ENCODE assay signal across 8 cellular contexts in the genomic region with DNA sequence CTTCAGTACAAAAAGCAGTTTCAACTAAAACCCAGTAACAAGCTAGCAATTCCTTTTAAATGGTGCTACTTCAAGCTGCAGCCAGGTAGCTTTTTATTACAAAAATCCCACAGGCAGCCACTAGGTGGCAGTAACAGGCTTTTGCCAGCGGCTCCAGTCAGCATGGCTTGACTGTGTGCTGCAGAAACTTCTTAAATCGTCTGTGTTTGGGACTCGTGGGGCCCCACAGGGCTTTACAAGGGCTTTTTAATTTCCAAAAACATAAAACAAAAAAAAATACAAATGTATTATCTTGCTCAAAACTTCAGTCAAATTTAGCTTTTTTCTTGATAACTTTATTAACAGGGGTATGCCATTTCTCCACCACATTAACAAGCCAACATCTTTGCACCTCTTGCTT. TPM values are rescaled to one million over a fixed set of nuclear protein-coding genes. Genes with fewer than 3 reads are reported as not detected.
DNase-seq lines count a peak whose midpoint lies in the region; ATAC-seq, FAIRE-seq and TF ChIP-seq lines count a peak whose summit lies in the region.

No MANE protein-coding gene starts in this region.

- no peaks in the 10 kb centered on the region for H3K36me3 Mint-ChIP-seq in activated T-helper 1 cell treated with anti-CD3 and anti-CD28 coated beads, Interleukin-12 subunit alpha, Interleukin-12 subunit beta, Interleukin-2, Interleukin-4 antibody, amounts not matched to agents 30 ng/mL and 10 ng/mL and 1 ng/mL, durations not matched to agents 14 hours and 24 hours and 36 hours (ENCODE audit: low read depth)
- no peaks in the 10 kb centered on the region for H3K36me3 Mint-ChIP-seq in osteocyte (ENCODE audit: unreplicated experiment)

- no peaks in the 10 kb centered on the region for H3K36me3 ChIP-seq in tibial artery

- H3K4me3 Mint-ChIP-seq in activated T-helper 1 cell treated with anti-CD3 and anti-CD28 coated beads, Interleukin-12 subunit alpha, Interleukin-12 subunit beta, Interleukin-2, Interleukin-4 antibody, amounts not matched to agents 30 ng/mL and 10 ng/mL and 1 ng/mL, durations not matched to agents 14 hours and 24 hours and 36 hours = no peak overlapping the region
- peak overlapping the region; percentile 37 for H3K4me3 Mint-ChIP-seq in osteocyte (ENCODE audit: unreplicated experiment)

- H3K27ac ChIP-seq in AG04450 (ENCODE audit: low read depth, low read length) = no peak overlapping the region
- H3K27ac ChIP-seq in tibial artery = no peak overlapping the region

- H3K27me3 Mint-ChIP-seq in activated T-helper 1 cell treated with anti-CD3 and anti-CD28 coated beads, Interleukin-12 subunit alpha, Interleukin-12 subunit beta, Interleukin-2, Interleukin-4 antibody, amounts not matched to agents 30 ng/mL and 10 ng/mL and 1 ng/mL, durations not matched to agents 14 hours and 24 hours and 36 hours (ENCODE audit: insufficient read depth) = peaks cover 44% of the 10 kb centered on the region
- peaks cover 26% of the 10 kb centered on the region for H3K27me3 Mint-ChIP-seq in osteocyte (ENCODE audit: unreplicated experiment)

- intact Hi-C loops in activated T-helper 1 cell treated with anti-CD3 and anti-CD28 coated beads, Interleukin-12 subunit alpha, Interleukin-12 subunit beta, Interleukin-2, Interleukin-4 antibody, amounts not matched to agents 30 ng/mL and 10 ng/mL and 1 ng/mL, durations not matched to agents 14 hours and 24 hours and 36 hours (cut with micrococcal nuclease) = loop anchor here (1.0 kb wide), 4 partner anchors 65 to 505 kb away; no protein-coding TSS in a partner anchor
- intact Hi-C loops in tibial artery (cut with DNase I; ENCODE audit: low total_unique reads) = loop anchor here (5.0 kb wide), 1 partner anchor 63 kb away; no protein-coding TSS in a partner anchor

- H3K4me3 ChIP-seq in AG04450 (ENCODE audit: low read depth, low read length) (no peak overlapping the region), tibial artery (no peak overlapping the region)

- H3K9me3 ChIP-seq in AG04450 (ENCODE audit: control insufficient read depth, insufficient read depth, low read length) (no peaks in the 10 kb centered on the region), tibial artery (no peaks in the 10 kb centered on the region)

- CTCF ChIA-PET in AG04450 (lab: Charles Lee) = interaction anchor here (0.5 to 2.5 kb wide), 58 partner anchors 9 to 1468 kb away, joined by 3 to 52 read pairs (median 4); a partner anchor contains a TSS

- ATAC-seq in GM18517 (IDR thresholded peaks at IDR 0.05; ENCODE audit: unreplicated experiment) = peak; percentile 76

- no peaks in the 10 kb centered on the region for H3K9me3 Mint-ChIP-seq in activated T-helper 1 cell treated with anti-CD3 and anti-CD28 coated beads, Interleukin-12 subunit alpha, Interleukin-12 subunit beta, Interleukin-2, Interleukin-4 antibody, amounts not matched to agents 30 ng/mL and 10 ng/mL and 1 ng/mL, durations not matched to agents 14 hours and 24 hours and 36 hours
- no peaks in the 10 kb centered on the region for H3K9me3 Mint-ChIP-seq in osteocyte (ENCODE audit: unreplicated experiment)

- H3K27ac Mint-ChIP-seq in activated T-helper 1 cell treated with anti-CD3 and anti-CD28 coated beads, Interleukin-12 subunit alpha, Interleukin-12 subunit beta, Interleukin-2, Interleukin-4 antibody, amounts not matched to agents 30 ng/mL and 10 ng/mL and 1 ng/mL, durations not matched to agents 14 hours and 24 hours and 36 hours = no peak overlapping the region
- no peak overlapping the region for H3K27ac Mint-ChIP-seq in osteocyte (ENCODE audit: unreplicated experiment)

- no peaks in the 10 kb centered on the region for H3K4me1 ChIP-seq in tibial artery

- POLR2A ChIA-PET in AG04450 (lab: Yijun Ruan, JAX) = no interaction called here

- peak; percentile 26 for DNase-seq in AG04450 (ENCODE audit: low read depth, low spot score)
- DNase-seq in HuH-7.5 (ENCODE audit: low spot score) = peak; percentile 48
- DNase-seq in RCC 7860 (ENCODE audit: low spot score) = peak; percentile 37
- DNase-seq in activated T-helper 1 cell treated with anti-CD3 and anti-CD28 coated beads, Interleukin-12 subunit alpha, Interleukin-12 subunit beta, Interleukin-2, Interleukin-4 antibody, amounts not matched to agents 30 ng/mL and 10 ng/mL and 1 ng/mL, durations not matched to agents 14 hours and 24 hours and 36 hours (ENCODE audit: low spot score) = peak; percentile 54
- peak; percentile 48 for DNase-seq in fibroblast of the conjunctiva (ENCODE audit: low read depth)
- peak; percentile 86 for DNase-seq in osteocyte (ENCODE audit: extremely low spot score, unreplicated experiment)
- peak; percentile 39 to 74 for DNase-seq in tibial artery

- H3K27me3 ChIP-seq in AG04450 (ENCODE audit: control insufficient read depth, insufficient read depth, low read length) (no peaks in the 10 kb centered on the region), tibial artery (no peaks in the 10 kb centered on the region)

- peak; percentile 94 for TF ChIP-seq CTCF in AG04450 (IDR thresholded peaks at IDR 0.05; ENCODE audit: low read depth, low read length)
- peak; percentile 92 for TF ChIP-seq CTCF in osteocyte (IDR thresholded peaks at IDR 0.05)
- TF ChIP-seq CTCF in tibial artery (IDR thresholded peaks at IDR 0.05) = peak; percentile 76 to 91

- peak; percentile 42 for FAIRE-seq in RCC 7860 (lab: Jason Lieb, UNC)

- H3K4me1 Mint-ChIP-seq in activated T-helper 1 cell treated with anti-CD3 and anti-CD28 coated beads, Interleukin-12 subunit alpha, Interleukin-12 subunit beta, Interleukin-2, Interleukin-4 antibody, amounts not matched to agents 30 ng/mL and 10 ng/mL and 1 ng/mL, durations not matched to agents 14 hours and 24 hours and 36 hours (ENCODE audit: low read depth) = no peaks in the 10 kb centered on the region
- no peaks in the 10 kb centered on the region for H3K4me1 Mint-ChIP-seq in osteocyte (ENCODE audit: unreplicated experiment)

RNA-seq across cellular contexts. Expression of a gene that starts 3.6 kb away (rescaled TPM):
- not detected in 2 replicates for polyA plus RNA-seq in AG04450 (2011; rRNA removed)
- polyA minus RNA-seq in AG04450 (2011; rRNA and poly(A)+ RNA removed) = not detected in 2 replicates
- not detected in 2 replicates for total RNA-seq in activated T-helper 1 cell treated with anti-CD3 and anti-CD28 coated beads, Interleukin-12 subunit alpha, Interleukin-12 subunit beta, Interleukin-2, Interleukin-4 antibody, amounts not matched to agents 30 ng/mL and 10 ng/mL and 1 ng/mL, durations not matched to agents 14 hours and 24 hours and 36 hours
- total RNA-seq in osteocyte = not detected in 2 replicates

RNA-seq across cellular contexts. Expression of a gene that starts 31.0 kb away (rescaled TPM):
- not detected in 2 replicates for polyA plus RNA-seq in AG04450 (2011; rRNA removed)
- not detected in 2 replicates for polyA minus RNA-seq in AG04450 (2011; rRNA and poly(A)+ RNA removed)
- not detected in 2 replicates for total RNA-seq in activated T-helper 1 cell treated with anti-CD3 and anti-CD28 coated beads, Interleukin-12 subunit alpha, Interleukin-12 subunit beta, Interleukin-2, Interleukin-4 antibody, amounts not matched to agents 30 ng/mL and 10 ng/mL and 1 ng/mL, durations not matched to agents 14 hours and 24 hours and 36 hours
- total RNA-seq in osteocyte = not detected in 2 replicates

Comparison
In these comparisons a context has a peak if more than half of its experiments do, and no peak if none do; other contexts are left out.
1. DNase-seq: peak in every context shown above with its lines; median percentile 86 in osteocyte; 56 in tibial artery; 54 in activated T-helper 1 cell treated with anti-CD3 and anti-CD28 coated beads, Interleukin-12 subunit alpha, Interleukin-12 subunit beta, Interleukin-2, Interleukin-4 antibody, amounts not matched to agents 30 ng/mL and 10 ng/mL and 1 ng/mL, durations not matched to agents 14 hours and 24 hours and 36 hours; 48 in HuH-7.5; 48 in fibroblast of the conjunctiva; 37 in RCC 7860; 26 in AG04450.